In the genomic region with DNA sequence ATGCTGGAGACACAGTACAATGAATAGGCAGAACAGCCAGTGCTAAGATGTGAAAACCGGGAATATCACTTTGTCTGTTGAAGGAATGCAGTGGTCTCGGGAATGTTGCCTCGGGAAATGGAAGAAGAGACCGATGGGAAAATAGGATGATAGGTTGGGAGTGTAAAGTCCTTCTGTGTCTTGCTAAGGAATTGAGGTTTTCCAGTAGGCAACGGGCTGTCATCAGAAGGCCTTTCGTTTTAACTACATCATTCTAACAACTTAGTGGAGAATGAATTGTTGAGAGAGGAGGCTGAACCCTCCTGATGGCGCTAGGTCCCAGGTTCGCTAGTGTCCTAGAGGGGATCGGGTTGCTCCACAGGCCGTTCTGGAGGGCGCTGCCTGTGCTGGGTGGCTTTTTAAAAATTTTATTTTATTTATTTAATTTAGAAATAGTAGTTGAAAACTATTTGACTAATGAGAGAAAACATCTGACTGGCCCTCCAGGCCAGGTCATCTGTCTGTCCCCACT, we compare ENCODE assay signal across 8 cellular contexts. TPM values are rescaled to one million over a fixed set of nuclear protein-coding genes. Genes with fewer than 3 reads are reported as not detected.
DNase-seq lines count a peak whose midpoint lies in the region; ATAC-seq and TF ChIP-seq lines count a peak whose summit lies in the region.

No MANE protein-coding gene starts in this region.

- H3K4me3 Mint-ChIP-seq in GM23338, result peak overlapping the region; percentile 99

- DNase-seq in Ammon's horn (ENCODE audit: low spot score) (peak; percentile 13), GM23338 (ENCODE audit: low spot score) (peak; percentile 16), fibroblast of pulmonary artery (ENCODE audit: low read depth) (no peak), putamen (ENCODE audit: low spot score) (peak; percentile 30), epidermal melanocyte (ENCODE audit: insufficient read length, low spot score) (no peak)

- H3K4me2 ChIP-seq in GM23338 (peak overlapping the region; percentile 84), SU-DHL-6 (ENCODE audit: low read depth, low read length, poor library complexity, severe bottlenecking) (peak overlapping the region; percentile 98)

- peak overlapping the region; percentile 80 for H3K9ac ChIP-seq in SU-DHL-6 (ENCODE audit: low read length)

- peaks cover 15% of the 10 kb centered on the region for H3K36me3 Mint-ChIP-seq in GM23338 (ENCODE audit: low read depth)

- H3K79me2 ChIP-seq in GM23338 (replicated peaks; ENCODE audit: insufficient read depth), result peaks cover 40% of the 10 kb centered on the region
- peaks cover 44% of the 10 kb centered on the region for H3K79me2 ChIP-seq in SU-DHL-6 (ENCODE audit: insufficient read depth, low read length)

- peaks cover 14% of the 10 kb centered on the region; the same call in 1 of the 2 replicates for H3K27me3 ChIP-seq in GM23338 (ENCODE audit: insufficient read depth)
- H3K27me3 ChIP-seq in SU-DHL-6 (ENCODE audit: low read length), result no peaks in the 10 kb centered on the region

- H2AFZ ChIP-seq in GM23338 (no peak overlapping the region), SU-DHL-6 (ENCODE audit: low read depth, low read length, severe bottlenecking) (peak overlapping the region; percentile 73)

- H3K4me3 ChIP-seq in GM23338, result peak overlapping the region; percentile 76
- peak overlapping the region; percentile 92 for H3K4me3 ChIP-seq in SU-DHL-6 (ENCODE audit: insufficient read depth, low read length, poor library complexity, severe bottlenecking)
- H3K4me3 ChIP-seq in fibroblast of pulmonary artery (replicated peaks; ENCODE audit: low read depth, low read length), result peak overlapping the region; percentile 80

- H3K36me3 ChIP-seq in GM23338 (ENCODE audit: insufficient read depth) (no peaks in the 10 kb centered on the region; the same call in 1 of the 2 replicates), SU-DHL-6 (ENCODE audit: low read length) (peaks cover 2% of the 10 kb centered on the region; the same call in 1 of the 2 replicates)

- peaks cover 3% of the 10 kb centered on the region; the same call in 2 of the 3 replicates for H3K9me3 Mint-ChIP-seq in GM23338

- H3K4me1 ChIP-seq in GM23338 (ENCODE audit: insufficient read depth), result 0 out of 2 replicates have a peak, but pooled peaks cover 3% of the 10 kb centered on the region

- TF ChIP-seq CTCF in GM23338 (conservative IDR thresholded peaks at IDR 0.05; ENCODE audit: low read depth in 2 of 2) (no peak), SU-DHL-6 (IDR thresholded peaks at IDR 0.05; ENCODE audit: insufficient read depth, low read length, poor library complexity, severe bottlenecking) (no peak), fibroblast of pulmonary artery (IDR thresholded peaks at IDR 0.05; ENCODE audit: low read length, missing control alignments) (no peak)

- no peaks in the 10 kb centered on the region for H3K9me3 ChIP-seq in SU-DHL-6 (ENCODE audit: insufficient read depth, low read length)

- peak overlapping the region; percentile 96 for H3K27ac Mint-ChIP-seq in GM23338

- H4K20me1 ChIP-seq in GM23338 (replicated peaks; ENCODE audit: insufficient read depth) (peaks cover 3% of the 10 kb centered on the region; the same call in 1 of the 2 replicates), SU-DHL-6 (ENCODE audit: low read depth, low read length) (0 out of 2 replicates have a peak, but pooled peaks cover 5% of the 10 kb centered on the region)

- ATAC-seq in GM23338, result peak; percentile 7; the same call in 1 of the 3 replicates
- no peak for ATAC-seq in GM18498 (IDR thresholded peaks at IDR 0.05; ENCODE audit: unreplicated experiment)
- ATAC-seq in HG03442 (IDR thresholded peaks at IDR 0.05; ENCODE audit: unreplicated experiment), result no peak

- H3K9me2 ChIP-seq in GM23338 (ENCODE audit: insufficient read depth) (no peaks in the 10 kb centered on the region), SU-DHL-6 (replicated peaks; ENCODE audit: insufficient read depth, low read length) (no peaks in the 10 kb centered on the region)

- H3F3A ChIP-seq in GM23338 (replicated peaks; ENCODE audit: low read depth), result no peaks in the 10 kb centered on the region
- no peaks in the 10 kb centered on the region; the same call in 1 of the 2 replicates for H3F3A ChIP-seq in SU-DHL-6 (ENCODE audit: insufficient read depth)

- H3K27ac ChIP-seq in GM23338 (ENCODE audit: low read depth) (no peak overlapping the region), SU-DHL-6 (ENCODE audit: low read depth, low read length) (peak overlapping the region; percentile 53; the same call in 1 of the 2 replicates)

- peaks cover 12% of the 10 kb centered on the region; the same call in 1 of the 3 replicates for H3K4me1 Mint-ChIP-seq in GM23338

- no peaks in the 10 kb centered on the region for H3K27me3 Mint-ChIP-seq in GM23338 (ENCODE audit: insufficient read depth, low read depth, poor library complexity)

TF ChIP-seq in GM23338, 12 proteins besides CTCF, POLR2A, EP300 and RAD21 (continues in another document):
- TF ChIP-seq, protein P1, sequence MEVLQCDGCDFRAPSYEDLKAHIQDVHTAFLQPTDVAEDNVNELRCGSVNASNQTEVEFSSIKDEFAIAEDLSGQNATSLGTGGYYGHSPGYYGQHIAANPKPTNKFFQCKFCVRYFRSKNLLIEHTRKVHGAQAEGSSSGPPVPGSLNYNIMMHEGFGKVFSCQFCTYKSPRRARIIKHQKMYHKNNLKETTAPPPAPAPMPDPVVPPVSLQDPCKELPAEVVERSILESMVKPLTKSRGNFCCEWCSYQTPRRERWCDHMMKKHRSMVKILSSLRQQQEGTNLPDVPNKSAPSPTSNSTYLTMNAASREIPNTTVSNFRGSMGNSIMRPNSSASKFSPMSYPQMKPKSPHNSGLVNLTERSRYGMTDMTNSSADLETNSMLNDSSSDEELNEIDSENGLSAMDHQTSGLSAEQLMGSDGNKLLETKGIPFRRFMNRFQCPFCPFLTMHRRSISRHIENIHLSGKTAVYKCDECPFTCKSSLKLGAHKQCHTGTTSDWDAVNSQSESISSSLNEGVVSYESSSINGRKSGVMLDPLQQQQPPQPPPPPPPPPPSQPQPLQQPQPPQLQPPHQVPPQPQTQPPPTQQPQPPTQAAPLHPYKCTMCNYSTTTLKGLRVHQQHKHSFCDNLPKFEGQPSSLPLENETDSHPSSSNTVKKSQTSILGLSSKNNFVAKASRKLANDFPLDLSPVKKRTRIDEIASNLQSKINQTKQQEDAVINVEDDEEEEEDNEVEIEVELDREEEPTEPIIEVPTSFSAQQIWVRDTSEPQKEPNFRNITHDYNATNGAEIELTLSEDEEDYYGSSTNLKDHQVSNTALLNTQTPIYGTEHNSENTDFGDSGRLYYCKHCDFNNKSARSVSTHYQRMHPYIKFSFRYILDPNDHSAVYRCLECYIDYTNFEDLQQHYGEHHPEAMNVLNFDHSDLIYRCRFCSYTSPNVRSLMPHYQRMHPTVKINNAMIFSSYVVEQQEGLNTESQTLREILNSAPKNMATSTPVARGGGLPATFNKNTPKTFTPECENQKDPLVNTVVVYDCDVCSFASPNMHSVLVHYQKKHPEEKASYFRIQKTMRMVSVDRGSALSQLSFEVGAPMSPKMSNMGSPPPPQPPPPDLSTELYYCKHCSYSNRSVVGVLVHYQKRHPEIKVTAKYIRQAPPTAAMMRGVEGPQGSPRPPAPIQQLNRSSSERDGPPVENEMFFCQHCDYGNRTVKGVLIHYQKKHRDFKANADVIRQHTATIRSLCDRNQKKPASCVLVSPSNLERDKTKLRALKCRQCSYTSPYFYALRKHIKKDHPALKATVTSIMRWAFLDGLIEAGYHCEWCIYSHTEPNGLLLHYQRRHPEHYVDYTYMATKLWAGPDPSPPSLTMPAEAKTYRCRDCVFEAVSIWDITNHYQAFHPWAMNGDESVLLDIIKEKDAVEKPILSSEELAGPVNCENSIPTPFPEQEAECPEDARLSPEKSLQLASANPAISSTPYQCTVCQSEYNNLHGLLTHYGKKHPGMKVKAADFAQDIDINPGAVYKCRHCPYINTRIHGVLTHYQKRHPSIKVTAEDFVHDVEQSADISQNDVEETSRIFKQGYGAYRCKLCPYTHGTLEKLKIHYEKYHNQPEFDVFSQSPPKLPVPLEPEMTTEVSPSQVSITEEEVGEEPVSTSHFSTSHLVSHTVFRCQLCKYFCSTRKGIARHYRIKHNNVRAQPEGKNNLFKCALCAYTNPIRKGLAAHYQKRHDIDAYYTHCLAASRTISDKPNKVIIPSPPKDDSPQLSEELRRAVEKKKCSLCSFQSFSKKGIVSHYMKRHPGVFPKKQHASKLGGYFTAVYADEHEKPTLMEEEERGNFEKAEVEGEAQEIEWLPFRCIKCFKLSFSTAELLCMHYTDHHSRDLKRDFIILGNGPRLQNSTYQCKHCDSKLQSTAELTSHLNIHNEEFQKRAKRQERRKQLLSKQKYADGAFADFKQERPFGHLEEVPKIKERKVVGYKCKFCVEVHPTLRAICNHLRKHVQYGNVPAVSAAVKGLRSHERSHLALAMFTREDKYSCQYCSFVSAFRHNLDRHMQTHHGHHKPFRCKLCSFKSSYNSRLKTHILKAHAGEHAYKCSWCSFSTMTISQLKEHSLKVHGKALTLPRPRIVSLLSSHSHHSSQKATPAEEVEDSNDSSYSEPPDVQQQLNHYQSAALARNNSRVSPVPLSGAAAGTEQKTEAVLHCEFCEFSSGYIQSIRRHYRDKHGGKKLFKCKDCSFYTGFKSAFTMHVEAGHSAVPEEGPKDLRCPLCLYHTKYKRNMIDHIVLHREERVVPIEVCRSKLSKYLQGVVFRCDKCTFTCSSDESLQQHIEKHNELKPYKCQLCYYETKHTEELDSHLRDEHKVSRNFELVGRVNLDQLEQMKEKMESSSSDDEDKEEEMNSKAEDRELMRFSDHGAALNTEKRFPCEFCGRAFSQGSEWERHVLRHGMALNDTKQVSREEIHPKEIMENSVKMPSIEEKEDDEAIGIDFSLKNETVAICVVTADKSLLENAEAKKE (CRISPR knock-in tag; IDR thresholded peaks at IDR 0.05), result no peak
- no peak for TF ChIP-seq ZNF114 (CRISPR knock-in tag; IDR thresholded peaks at IDR 0.05)

RNA-seq across cellular contexts. Expression of a gene that starts 0.7 kb away (rescaled TPM):
- total RNA-seq in GM23338 (2014; rRNA removed; shearing (Covaris generic)), result 62.5 and 89.4 TPM in 2 replicates
- 65.7 and 84.4 TPM in 2 replicates for polyA plus RNA-seq in GM23338 (2016; fragmentation: Nextera tagmentation; extraction: Ambion mirVana)

RNA-seq across cellular contexts. Expression of a gene that starts 47.3 kb away (rescaled TPM):
- 11.1 and 11.3 TPM in 2 replicates for total RNA-seq in GM23338 (2014; rRNA removed; shearing (Covaris generic))
- 6.2 and 6.8 TPM in 2 replicates for polyA plus RNA-seq in GM23338 (2016; fragmentation: Nextera tagmentation; extraction: Ambion mirVana)

Comparison
In these comparisons a context has a peak if more than half of its experiments do, and no peak if none do; other contexts are left out.
1. DNase-seq: peak in Ammon's horn (single experiment), GM23338 (single experiment) and putamen (single experiment); none in fibroblast of pulmonary artery (single experiment) and epidermal melanocyte (single experiment).
2. Peak in every context shown above with its lines, with median percentiles within 50 percentile points of each other: H3K4me3 ChIP-seq.